Comparison of ENCODE assay signal across 23 cellular contexts in the genomic region with DNA sequence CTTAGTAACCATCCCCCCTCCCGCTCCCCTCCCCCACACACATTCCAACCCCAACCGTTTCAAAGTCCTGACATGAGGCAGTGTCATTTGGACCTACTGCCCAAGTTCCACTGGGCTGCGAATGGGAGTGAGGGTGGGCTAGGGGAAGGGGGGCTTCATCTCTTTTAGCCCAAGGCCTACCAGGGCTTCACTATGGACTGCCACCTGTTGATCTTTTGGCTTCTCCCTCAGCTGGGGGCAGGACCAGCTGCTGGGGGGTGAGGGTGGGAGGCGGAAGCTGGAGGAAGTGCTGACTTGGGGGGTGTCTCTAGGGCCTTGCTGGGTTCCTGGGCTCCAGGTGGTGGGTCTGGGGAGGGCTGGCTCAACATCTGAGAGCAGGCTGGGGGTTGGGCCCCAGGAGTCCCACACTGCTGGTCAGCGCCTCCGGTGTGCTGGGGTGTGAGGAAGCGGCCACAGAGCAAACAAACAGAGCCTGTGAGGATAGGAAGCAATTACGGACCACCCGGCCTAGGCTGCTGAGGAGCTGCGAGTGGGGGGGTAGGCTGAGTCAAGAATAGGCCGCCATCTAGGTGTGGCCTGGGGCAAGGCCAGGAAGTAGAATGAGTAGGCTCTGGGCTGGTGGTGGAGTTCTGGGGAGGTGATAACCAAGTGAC.
"Had no signal": no experiment of that assay in that cellular context is flagged by ENCODE, and none has a peak within 500 bp of the region (broad histone marks: within the 10 kb centered on the region; RNA-seq: fewer than 3 reads in every experiment).

No MANE protein-coding gene starts in this region.

- H3K36me3 ChIP-seq: right lobe of liver, thoracic aorta, vagina had no signal

- FAIRE-seq: endothelial cell of umbilical vein, small intestine had no signal

- H3K4me3 ChIP-seq: right lobe of liver, thoracic aorta, vagina had no signal

- DNase-seq: activated CD4-positive, alpha-beta T cell treated with anti-CD3 and anti-CD28 coated beads for 4 hours; activated CD4-positive, alpha-beta T cell treated with anti-CD3 and anti-CD28 coated beads, Interleukin-2, amount 50 U/mL, for 48 hours; activated CD4-positive, CD25-positive, alpha-beta regulatory T cell; activated CD8-positive, alpha-beta memory T cell treated with anti-CD3 and anti-CD28 coated beads, Interleukin-2, amount 50 U/mL, for 48 hours; activated naive CD4-positive, alpha-beta T cell; activated naive CD8-positive, alpha-beta T cell treated with anti-CD3 and anti-CD28 coated beads for 36 hours; activated T-cell treated with anti-CD3 and anti-CD28 coated beads, Interleukin-2, amount 50 U/mL, for 4 hours; central memory CD4-positive, alpha-beta T cell; dermis blood vessel endothelial cell; effector memory CD4-positive, alpha-beta T cell; foreskin melanocyte; occipital lobe; right lobe of liver; small intestine; stimulated activated CD4-positive, alpha-beta T cell treated with anti-CD3 and anti-CD28 coated beads, Interleukin-15, amount 100 ng/mL, for 24 hours; stimulated activated CD8-positive, alpha-beta memory T cell treated with anti-CD3 and anti-CD28 coated beads, Interleukin-4, amount 100 ng/mL, for 48 hours; stimulated activated naive B cell treated with anti-CD40 and anti-IgM and Interleukin-4, amounts not matched to agents 10 μg/mL and 1 μg/mL and 100 μg/mL, for 72 hours; T-helper 9 cell had no signal

- H3K27ac ChIP-seq: right lobe of liver, thoracic aorta, vagina had no signal

- ATAC-seq: activated T-cell treated with anti-CD3 and anti-CD28 coated beads, Interleukin-2, amount 50 U/mL, for 4 hours; esophagus mucosa; natural killer cell treated with Interleukin-12 subunit alpha and Interleukin-12 subunit beta and Interleukin-15 and Interleukin-18, amount 100 ng/mL, for 72 hours; right lobe of liver; stimulated activated naive B cell treated with anti-CD40 and anti-IgM and Interleukin-4, amounts not matched to agents 10 μg/mL and 1 μg/mL and 100 μg/mL, for 72 hours had no signal

- H3K4me1 ChIP-seq: right lobe of liver, vagina had no signal

- H3K9me3 ChIP-seq: right lobe of liver, thoracic aorta, vagina had no signal

- H3K27me3 ChIP-seq: right lobe of liver, vagina had no signal
